ENCODE assay signal across 9 cellular contexts in the genomic region with DNA sequence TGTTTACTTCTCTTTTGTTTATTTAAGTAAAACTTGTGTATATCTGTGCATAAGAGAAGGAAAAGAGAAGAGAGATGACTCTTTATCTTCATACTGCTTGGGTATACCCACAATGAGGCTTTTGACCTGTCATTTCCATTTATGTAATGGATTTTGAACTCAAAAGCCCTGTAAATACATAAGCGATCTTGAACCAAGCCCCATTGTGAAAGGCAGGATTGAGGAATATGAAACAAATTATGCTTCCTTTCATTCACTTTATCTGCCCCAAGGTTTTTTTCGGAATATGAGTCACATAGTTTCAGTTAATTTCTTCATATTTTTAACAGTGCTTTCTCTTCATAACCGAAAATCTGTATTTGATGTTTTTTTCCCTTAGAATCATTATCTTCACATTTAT. TPM values are rescaled to one million over a fixed set of nuclear protein-coding genes. Genes with fewer than 3 reads are reported as not detected.
DNase-seq lines count a peak whose midpoint lies in the region; ATAC-seq and TF ChIP-seq lines count a peak whose summit lies in the region.
"Had no signal": no experiment of that assay in that cellular context is flagged by ENCODE, and none has a peak within 500 bp of the region (broad histone marks: within the 10 kb centered on the region; RNA-seq: fewer than 3 reads in every experiment).

No MANE protein-coding gene starts in this region.

- intact Hi-C loops in esophagus muscularis mucosa (cut with DNase I) = no loop called here

- WGBS in esophagus muscularis mucosa = 34% methylated on average over 3 of the region's 3 CpGs

- no peak for ATAC-seq in HG03520 (IDR thresholded peaks at IDR 0.05; ENCODE audit: unreplicated experiment)
- no peak for ATAC-seq in HG02798 (IDR thresholded peaks at IDR 0.05; ENCODE audit: poor library complexity, unreplicated experiment)

- H3K36me3 ChIP-seq in CD8-positive, alpha-beta memory T cell (ENCODE audit: insufficient read depth, low read length) = peaks cover 16% of the 10 kb centered on the region
- H3K36me3 ChIP-seq in Peyer's patch (peaks cover 0 to 5% (median 0%) of the 10 kb centered on the region in 3 donors), esophagus muscularis mucosa (peaks cover 0 to 13% (median 9%) of the 10 kb centered on the region in 4 donors), osteoblast (ENCODE audit: insufficient read depth, low read length) (peaks cover 21% of the 10 kb centered on the region)

- POLR2A ChIA-PET in CD8-positive, alpha-beta memory T cell (lab: Charles Lee) = no interaction called here

- peaks cover 68% of the 10 kb centered on the region for H3K79me2 ChIP-seq in osteoblast (ENCODE audit: insufficient read depth, low read length)

- no peaks in the 10 kb centered on the region for H3K9me3 ChIP-seq in CD8-positive, alpha-beta memory T cell (ENCODE audit: low read length)
- H3K9me3 ChIP-seq in Peyer's patch (no peaks in the 10 kb centered on the region), esophagus muscularis mucosa (no peaks in the 10 kb centered on the region), osteoblast (ENCODE audit: low read depth, low read length) (no peaks in the 10 kb centered on the region)

- peaks cover 13% of the 10 kb centered on the region for H3K4me1 ChIP-seq in CD8-positive, alpha-beta memory T cell (ENCODE audit: insufficient read depth, low read length)
- H3K4me1 ChIP-seq in Peyer's patch = peaks cover 0 to 32% (median 2%) of the 10 kb centered on the region in 4 donors
- peaks cover 44 to 81% (median 78%) of the 10 kb centered on the region in 4 donors for H3K4me1 ChIP-seq in esophagus muscularis mucosa
- peaks cover 52% of the 10 kb centered on the region for H3K4me1 ChIP-seq in osteoblast (ENCODE audit: insufficient read depth, low read length)

- peak overlapping the region; percentile 3 for H3K27ac ChIP-seq in CD8-positive, alpha-beta memory T cell (ENCODE audit: low read depth, low read length)
- H3K27ac ChIP-seq in Peyer's patch = peak overlapping the region in 3 of 4 donors; percentile 3 to 63 (median 36)
- peak overlapping the region; percentile 66 to 76 (median 72) for H3K27ac ChIP-seq in esophagus muscularis mucosa (replicated peaks in 1 of 4)
- H3K27ac ChIP-seq in osteoblast (ENCODE audit: low read depth, low read length) = peak overlapping the region; percentile 89

- no peaks in the 10 kb centered on the region for H3K27me3 ChIP-seq in CD8-positive, alpha-beta memory T cell (ENCODE audit: insufficient read depth, low read length, poor library complexity, severe bottlenecking)
- H3K27me3 ChIP-seq in Peyer's patch (no peaks in the 10 kb centered on the region), esophagus muscularis mucosa (no peaks in the 10 kb centered on the region), osteoblast (ENCODE audit: insufficient read depth, low read length) (no peaks in the 10 kb centered on the region)

- no peak for TF ChIP-seq POLR2A in Peyer's patch (IDR thresholded peaks at IDR 0.05)
- no peak for TF ChIP-seq POLR2A in esophagus muscularis mucosa (IDR thresholded peaks at IDR 0.05; ENCODE audit: low read depth)

- H3K27me3 Mint-ChIP-seq in CD8-positive, alpha-beta memory T cell = no peaks in the 10 kb centered on the region

- no peak for DNase-seq in CD8-positive, alpha-beta memory T cell
- DNase-seq in Peyer's patch (no peak), esophagus muscularis mucosa (ENCODE audit: extremely low spot score) (no peak), osteoblast (ENCODE audit: insufficient read length, low spot score, missing footprints) (peak; percentile 64), SHP77 treated with DMSO at 0.1 percent for 48 hours (lab: John Stamatoyannopoulos, UW) (no peak), NCI-H187 treated with DMSO at 0.1 percent for 48 hours (lab: John Stamatoyannopoulos, UW) (no peak)
- DNase-seq: NCI-H2081 treated with DMSO at 0.1 percent for 48 hours had no signal

- peak overlapping the region; percentile 74 for H3K4me2 ChIP-seq in osteoblast (ENCODE audit: insufficient read depth, low read length)

- peaks cover 17 to 50% (median 26%) of the 10 kb centered on the region in 3 donors for H3K36me3 Mint-ChIP-seq in CD8-positive, alpha-beta memory T cell

- H3K4me3 Mint-ChIP-seq in CD8-positive, alpha-beta memory T cell = no peak overlapping the region

- H3K27ac Mint-ChIP-seq in CD8-positive, alpha-beta memory T cell = peak overlapping the region in 1 of 8 donors; percentile 79

- no peak for TF ChIP-seq EP300 in esophagus muscularis mucosa (IDR thresholded peaks at IDR 0.05)

- H2AFZ ChIP-seq in osteoblast (ENCODE audit: low read length) = peak overlapping the region; percentile 28

- CTCF ChIA-PET in CD8-positive, alpha-beta memory T cell (lab: Charles Lee) = no interaction called here

- H3K4me3 ChIP-seq in CD8-positive, alpha-beta memory T cell (ENCODE audit: low read length) = no peak overlapping the region
- H3K4me3 ChIP-seq in Peyer's patch (no peak overlapping the region), esophagus muscularis mucosa (peak overlapping the region in 1 of 4 donors; percentile 9), osteoblast (ENCODE audit: insufficient read depth, low read length) (peak overlapping the region; percentile 38)

- no peaks in the 10 kb centered on the region for H4K20me1 ChIP-seq in osteoblast (ENCODE audit: insufficient read depth, low read length)

- TF ChIP-seq CTCF in Peyer's patch (IDR thresholded peaks at IDR 0.05) = no peak
- no peak for TF ChIP-seq CTCF in esophagus muscularis mucosa (IDR thresholded peaks at IDR 0.05)
- no peak for TF ChIP-seq CTCF in osteoblast (IDR thresholded peaks at IDR 0.05; ENCODE audit: extremely low read depth, low read depth, low read length)

- H3K4me1 Mint-ChIP-seq in CD8-positive, alpha-beta memory T cell = peaks cover 48 to 77% (median 75%) of the 10 kb centered on the region in 3 donors

- peaks cover 0 to 6% (median 3%) of the 10 kb centered on the region in 5 donors for H3K9me3 Mint-ChIP-seq in CD8-positive, alpha-beta memory T cell

RNA-seq across cellular contexts. Expression of a gene that starts 21.4 kb away (rescaled TPM):
- 10 to 100 TPM; 29.6 to 31.3 TPM for total RNA-seq in CD8-positive, alpha-beta memory T cell
- polyA plus RNA-seq in CD8-positive, alpha-beta memory T cell = 39.4 TPM
- total RNA-seq in Peyer's patch = 10 to 100 TPM; 62.0 to 75.7 (median 69.8) TPM
- total RNA-seq in esophagus muscularis mucosa = 10 to 100 TPM; 55.4 to 74.7 (median 61.9) TPM
- total RNA-seq in osteoblast = 21.2 and 25.7 TPM in 2 replicates

RNA-seq across cellular contexts. Expression of a gene that starts 21.5 kb away (rescaled TPM):
- 10 to 100 TPM; 31.9 to 32.9 TPM for total RNA-seq in CD8-positive, alpha-beta memory T cell
- polyA plus RNA-seq in CD8-positive, alpha-beta memory T cell = 16.7 TPM
- total RNA-seq in Peyer's patch (1 to 10 TPM; 5.6 to 8.4 (median 6.5) TPM), esophagus muscularis mucosa (10 to 100 TPM in 2 of 4 donors, 1 to 10 TPM in 2; 9.1 to 12.9 (median 11.4) TPM), osteoblast (18.3 and 19.5 TPM in 2 replicates)

Comparison
In these comparisons a context has a peak if more than half of its experiments do, and no peak if none do; other contexts are left out.
1. H3K27ac ChIP-seq: peak in every context shown above with its lines; median percentile 89 in osteoblast; 72 in esophagus muscularis mucosa; 36 in Peyer's patch; 3 in CD8-positive, alpha-beta memory T cell.